ENCODE assay signal across 31 cellular contexts in genomic region chr16:82184213-82184612, GRCh38.
"Had no signal": no experiment of that assay in that cellular context is flagged by ENCODE, and none has a peak within 500 bp of the region (broad histone marks: within the 10 kb centered on the region; RNA-seq: fewer than 3 reads in every experiment).

No MANE protein-coding gene starts in this region.

- H3K27ac ChIP-seq: SJCRH30 had no signal

- DNase-seq: activated CD4-positive, alpha-beta T cell treated with anti-CD3 and anti-CD28 coated beads for 36 hours; activated CD4-positive, alpha-beta T cell treated with anti-CD3 and anti-CD28 coated beads, Interleukin-2, amount 10 ng/mL, durations not matched to agents 7 days and 5 days; activated CD4-positive, alpha-beta T cell treated with anti-CD3 and anti-CD28 coated beads, Interleukin-2, amount 50 U/mL, for 48 hours; activated CD8-positive, alpha-beta memory T cell treated with anti-CD3 and anti-CD28 coated beads, Interleukin-2, amount 50 U/mL, for 4 hours; activated gamma-delta T cell treated with Interleukin-2 at 50 U/mL for 16 hours; activated naive CD4-positive, alpha-beta T cell treated with anti-CD3 and anti-CD28 coated beads, Interleukin-2, amount 10 ng/mL, durations not matched to agents 7 days and 5 days; activated naive CD8-positive, alpha-beta T cell treated with anti-CD3 and anti-CD28 coated beads, Interleukin-2, amount 50 U/mL, for 24 hours; activated T-cell treated with anti-CD3 and anti-CD28 coated beads for 4 hours; activated T-cell treated with anti-CD3 and anti-CD28 coated beads, Interleukin-2, amount 50 U/mL, for 4 hours; anterior cingulate cortex; central memory CD4-positive, alpha-beta T cell; Kasumi-1; KG1; MG63; NCI-H1048; NCI-H1694; NCI-H1930; NCI-H2081 treated with DMSO at 0.1 percent for 48 hours; NCI-H226; NCI-H446 treated with DMSO at 0.1 percent for 48 hours; NK-92 treated with Interleukin-12 subunit alpha and Interleukin-12 subunit beta, amount 100 ng/mL, for 24 hours; SJCRH30; SK-N-SH had no signal

- H3K27ac Mint-ChIP-seq: activated CD4-positive, alpha-beta T cell treated with anti-CD3 and anti-CD28 coated beads for 36 hours; activated naive CD4-positive, alpha-beta T cell treated with anti-CD3 and anti-CD28 coated beads, Interleukin-2, amount 10 ng/mL, durations not matched to agents 7 days and 5 days; activated naive CD8-positive, alpha-beta T cell; activated naive CD8-positive, alpha-beta T cell treated with anti-CD3 and anti-CD28 coated beads, Interleukin-2, amount 50 U/mL, for 24 hours; activated T-helper 1 cell treated with anti-CD3 and anti-CD28 coated beads, Interleukin-12 subunit alpha, Interleukin-12 subunit beta, Interleukin-2, Interleukin-4 antibody, amounts not matched to agents 30 ng/mL and 10 ng/mL and 1 ng/mL, durations not matched to agents 14 hours and 24 hours and 36 hours; brain; T-helper 1 cell treated with Interleukin-12 subunit alpha and Interleukin-12 subunit beta and Interleukin-4 antibody, amounts not matched to agents 30 μg/mL and 1 μg/mL, for 36 hours; T-helper 2 cell treated with Interferon-gamma antibody and Interleukin-4, amounts not matched to agents 5 μg/mL and 100 μg/mL, for 36 hours; WTC11 had no signal

- H3K9me3 Mint-ChIP-seq: activated CD4-positive, alpha-beta T cell treated with anti-CD3 and anti-CD28 coated beads, Interleukin-2, amount 10 ng/mL, durations not matched to agents 7 days and 5 days; activated naive CD4-positive, alpha-beta T cell treated with anti-CD3 and anti-CD28 coated beads, Interleukin-2, amount 10 ng/mL, durations not matched to agents 7 days and 5 days; activated naive CD8-positive, alpha-beta T cell treated with anti-CD3 and anti-CD28 coated beads, Interleukin-2, amount 50 U/mL, for 24 hours; activated T-cell treated with anti-CD3 and anti-CD28 coated beads, Interleukin-2, amount 50 U/mL, for 4 hours; activated T-helper 1 cell treated with anti-CD3 and anti-CD28 coated beads, Interleukin-12 subunit alpha, Interleukin-12 subunit beta, Interleukin-2, Interleukin-4 antibody, amounts not matched to agents 30 ng/mL and 10 ng/mL and 1 ng/mL, durations not matched to agents 14 hours and 24 hours and 36 hours; brain; T-helper 1 cell treated with Interleukin-12 subunit alpha and Interleukin-12 subunit beta and Interleukin-4 antibody, amounts not matched to agents 30 μg/mL and 1 μg/mL, for 36 hours; T-helper 2 cell treated with Interferon-gamma antibody and Interleukin-4, amounts not matched to agents 5 μg/mL and 100 μg/mL, for 36 hours; WTC11 had no signal

- H3K27me3 ChIP-seq: MG63, SJCRH30 had no signal

- H3K36me3 ChIP-seq: MG63, SJCRH30 had no signal

- H3K36me3 Mint-ChIP-seq: activated naive CD4-positive, alpha-beta T cell treated with anti-CD3 and anti-CD28 coated beads, Interleukin-2, amount 10 ng/mL, durations not matched to agents 7 days and 5 days; activated naive CD8-positive, alpha-beta T cell; brain; WTC11 had no signal

- ATAC-seq: activated CD4-positive, alpha-beta T cell treated with anti-CD3 and anti-CD28 coated beads for 36 hours; activated CD4-positive, CD25-positive, alpha-beta regulatory T cell treated with anti-CD3 and anti-CD28 coated beads, Interleukin-2, amount 50 U/mL, for 24 hours; activated naive CD8-positive, alpha-beta T cell treated with anti-CD3 and anti-CD28 coated beads, Interleukin-2, amount 50 U/mL, for 24 hours; activated T-cell treated with anti-CD3 and anti-CD28 coated beads, Interleukin-2, amount 50 U/mL, for 4 hours; Panc1; WTC11 had no signal

- H3K4me3 Mint-ChIP-seq: activated CD4-positive, alpha-beta T cell treated with anti-CD3 and anti-CD28 coated beads for 36 hours; activated CD4-positive, alpha-beta T cell treated with anti-CD3 and anti-CD28 coated beads, Interleukin-2, amount 10 ng/mL, durations not matched to agents 7 days and 5 days; activated naive CD4-positive, alpha-beta T cell treated with anti-CD3 and anti-CD28 coated beads, Interleukin-2, amount 10 ng/mL, durations not matched to agents 7 days and 5 days; activated naive CD8-positive, alpha-beta T cell; activated naive CD8-positive, alpha-beta T cell treated with anti-CD3 and anti-CD28 coated beads, Interleukin-2, amount 50 U/mL, for 24 hours; activated T-cell treated with anti-CD3 and anti-CD28 coated beads, Interleukin-2, amount 50 U/mL, for 4 hours; activated T-helper 1 cell treated with anti-CD3 and anti-CD28 coated beads, Interleukin-12 subunit alpha, Interleukin-12 subunit beta, Interleukin-2, Interleukin-4 antibody, amounts not matched to agents 30 ng/mL and 10 ng/mL and 1 ng/mL, durations not matched to agents 14 hours and 24 hours and 36 hours; brain; T-helper 1 cell treated with Interleukin-12 subunit alpha and Interleukin-12 subunit beta and Interleukin-4 antibody, amounts not matched to agents 30 μg/mL and 1 μg/mL, for 36 hours; T-helper 2 cell treated with Interferon-gamma antibody and Interleukin-4, amounts not matched to agents 5 μg/mL and 100 μg/mL, for 36 hours; WTC11 had no signal

- H3K4me3 ChIP-seq: MG63, SJCRH30 had no signal

- H3K9me3 ChIP-seq: MG63, SJCRH30, SK-N-SH had no signal
